ENCODE assay signal across 1 cellular context in the genomic region with DNA sequence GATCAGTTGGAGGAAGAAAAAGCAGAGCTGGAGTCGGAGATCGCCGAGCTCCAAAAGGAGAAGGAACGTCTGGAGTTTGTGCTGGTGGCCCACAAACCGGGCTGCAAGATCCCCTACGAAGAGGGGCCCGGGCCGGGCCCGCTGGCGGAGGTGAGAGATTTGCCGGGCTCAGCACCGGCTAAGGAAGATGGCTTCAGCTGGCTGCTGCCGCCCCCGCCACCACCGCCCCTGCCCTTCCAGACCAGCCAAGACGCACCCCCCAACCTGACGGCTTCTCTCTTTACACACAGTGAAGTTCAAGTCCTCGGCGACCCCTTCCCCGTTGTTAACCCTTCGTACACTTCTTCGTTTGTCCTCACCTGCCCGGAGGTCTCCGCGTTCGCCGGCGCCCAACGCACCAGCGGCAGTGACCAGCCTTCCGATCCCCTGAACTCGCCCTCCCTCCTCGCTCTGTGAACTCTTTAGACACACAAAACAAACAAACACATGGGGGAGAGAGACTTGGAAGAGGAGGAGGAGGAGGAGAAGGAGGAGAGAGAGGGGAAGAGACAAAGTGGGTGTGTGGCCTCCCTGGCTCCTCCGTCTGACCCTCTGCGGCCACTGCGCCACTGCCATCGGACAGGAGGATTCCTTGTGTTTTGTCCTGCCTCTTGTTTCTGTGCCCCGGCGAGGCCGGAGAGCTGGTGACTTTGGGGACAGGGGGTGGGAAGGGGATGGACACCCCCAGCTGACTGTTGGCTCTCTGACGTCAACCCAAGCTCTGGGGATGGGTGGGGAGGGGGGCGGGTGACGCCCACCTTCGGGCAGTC.
TF ChIP-seq lines count a peak whose summit lies in the region.

No MANE protein-coding gene starts in this region.

TF ChIP-seq in HepG2, 621 proteins besides CTCF, POLR2A, EP300 and RAD21:
- TF ChIP-seq, protein P1, sequence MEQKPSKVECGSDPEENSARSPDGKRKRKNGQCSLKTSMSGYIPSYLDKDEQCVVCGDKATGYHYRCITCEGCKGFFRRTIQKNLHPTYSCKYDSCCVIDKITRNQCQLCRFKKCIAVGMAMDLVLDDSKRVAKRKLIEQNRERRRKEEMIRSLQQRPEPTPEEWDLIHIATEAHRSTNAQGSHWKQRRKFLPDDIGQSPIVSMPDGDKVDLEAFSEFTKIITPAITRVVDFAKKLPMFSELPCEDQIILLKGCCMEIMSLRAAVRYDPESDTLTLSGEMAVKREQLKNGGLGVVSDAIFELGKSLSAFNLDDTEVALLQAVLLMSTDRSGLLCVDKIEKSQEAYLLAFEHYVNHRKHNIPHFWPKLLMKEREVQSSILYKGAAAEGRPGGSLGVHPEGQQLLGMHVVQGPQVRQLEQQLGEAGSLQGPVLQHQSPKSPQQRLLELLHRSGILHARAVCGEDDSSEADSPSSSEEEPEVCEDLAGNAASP (CRISPR knock-in tag; IDR thresholded peaks at IDR 0.05; ENCODE audit: borderline replicate concordance): no peak
- TF ChIP-seq ZSCAN22 (CRISPR knock-in tag; IDR thresholded peaks at IDR 0.05) (0 out of 2 replicates have a peak, but pooled peaks have one; percentile 36), POLR2AphosphoS2 (IDR thresholded peaks at IDR 0.05; ENCODE audit: low read depth, low read length) (peak; percentile 66; the same call in 1 of the 2 replicates), NFAT5 (CRISPR knock-in tag; IDR thresholded peaks at IDR 0.05) (no peak)
